ENCODE assay signal across 8 cellular contexts in genomic region chr17:82414548-82415281, GRCh38. TPM values are rescaled to one million over a fixed set of nuclear protein-coding genes. Genes with fewer than 3 reads are reported as not detected.
DNase-seq lines count a peak whose midpoint lies in the region; ATAC-seq, FAIRE-seq and TF ChIP-seq lines count a peak whose summit lies in the region.

No MANE protein-coding gene starts in this region.

- H3K36me3 ChIP-seq in A673 (ENCODE audit: insufficient read depth, low read length, poor library complexity, severe bottlenecking) = peaks cover 2% of the 10 kb centered on the region
- no peaks in the 10 kb centered on the region for H3K36me3 ChIP-seq in fibroblast of lung (ENCODE audit: control insufficient read depth, insufficient read depth, low read length)
- H3K36me3 ChIP-seq in neural cell (ENCODE audit: insufficient read depth, low read length) = no peaks in the 10 kb centered on the region

- no peak for FAIRE-seq in H54 (lab: Jason Lieb, UNC)

- no TSS peak for BruUV-seq in A673 (replicated peaks; lab: Mats Ljungman, UMichigan)

- no peaks in the 10 kb centered on the region for H3K27me3 Mint-ChIP-seq in activated T-cell treated with anti-CD3 and anti-CD28 coated beads, Interleukin-2, amount 50 U/mL, for 72 hours (ENCODE audit: low read depth)
- no peaks in the 10 kb centered on the region for H3K27me3 Mint-ChIP-seq in stimulated activated naive CD8-positive, alpha-beta T cell treated with anti-CD3 and anti-CD28 coated beads, Interleukin-15, amount 100 ng/mL, for 72 hours

- H4K20me1 ChIP-seq in fibroblast of lung (ENCODE audit: control insufficient read depth, extremely low read depth, insufficient read depth, low read length) (no peaks in the 10 kb centered on the region), neural cell (ENCODE audit: insufficient read depth) (no peaks in the 10 kb centered on the region)

- H3K9ac ChIP-seq in fibroblast of lung (ENCODE audit: insufficient read depth, low read length) = no peak overlapping the region
- no peak overlapping the region for H3K9ac ChIP-seq in neural cell (ENCODE audit: low read length)

- peaks cover 6% of the 10 kb centered on the region for H3K4me1 ChIP-seq in A673 (ENCODE audit: insufficient read depth, low read length, poor library complexity, severe bottlenecking)
- peaks cover 2% of the 10 kb centered on the region for H3K4me1 ChIP-seq in fibroblast of lung (ENCODE audit: control insufficient read depth, extremely low read depth, insufficient read depth, low read length)

- H3K79me2 ChIP-seq in fibroblast of lung (ENCODE audit: control insufficient read depth, insufficient read depth, low read length) = no peaks in the 10 kb centered on the region
- H3K79me2 ChIP-seq in neural cell (replicated peaks; ENCODE audit: insufficient read depth, low read length) = no peaks in the 10 kb centered on the region

- no peak for TF ChIP-seq EP300 in neural cell (conservative IDR thresholded peaks at IDR 0.05; ENCODE audit: poor library complexity, severe bottlenecking)

- H3K27ac ChIP-seq in A673 (ENCODE audit: low read depth, low read length, poor library complexity, severe bottlenecking) (no peak overlapping the region), fibroblast of lung (ENCODE audit: insufficient read depth, low read length) (no peak overlapping the region), neural cell (ENCODE audit: low read length) (no peak overlapping the region)

- DNase-seq in A673 (ENCODE audit: low spot score) (peak; percentile 86), H54 (ENCODE audit: insufficient read length, low spot score) (peak; percentile 67), OCI-M1 (lab: John Stamatoyannopoulos, UW) (peak; percentile 82), fibroblast of lung (ENCODE audit: low read depth in 2 of 2) (peak; percentile 55 to 73), NCI-H2029 treated with DMSO at 0.1 percent for 48 hours (lab: John Stamatoyannopoulos, UW) (no peak)
- peak; percentile 78 to 80 for DNase-seq in activated T-cell treated with anti-CD3 and anti-CD28 coated beads, Interleukin-2, amount 50 U/mL, for 72 hours
- DNase-seq in stimulated activated naive CD8-positive, alpha-beta T cell treated with anti-CD3 and anti-CD28 coated beads, Interleukin-15, amount 100 ng/mL, for 72 hours = peak; percentile 72 to 76

- H3K9me3 ChIP-seq in A673 (ENCODE audit: low read depth, low read length, poor library complexity, severe bottlenecking) (no peaks in the 10 kb centered on the region), fibroblast of lung (ENCODE audit: control insufficient read depth, insufficient read depth, low read depth, low read length) (no peaks in the 10 kb centered on the region), neural cell (ENCODE audit: low read length) (no peaks in the 10 kb centered on the region)

- peak; percentile 96 for TF ChIP-seq CTCF in A673 (conservative IDR thresholded peaks at IDR 0.05; ENCODE audit: low read depth, low read length)
- peak; percentile 65 to 81 for TF ChIP-seq CTCF in fibroblast of lung (conservative IDR thresholded peaks at IDR 0.05 in 1 of 2, IDR thresholded peaks at IDR 0.05 in 1 of 2; ENCODE audit: low read depth in 1 of 2, low read length in 2 of 2)
- TF ChIP-seq CTCF in neural cell (IDR thresholded peaks at IDR 0.05; ENCODE audit: poor library complexity, severe bottlenecking) = peak; percentile 81

- TF ChIP-seq POLR2A in H54 (IDR thresholded peaks at IDR 0.05; ENCODE audit: low read depth, low read length) = no peak

- H3K4me3 ChIP-seq in A673 (ENCODE audit: low read depth, low read length, poor library complexity, severe bottlenecking) (no peak overlapping the region), fibroblast of lung (replicated peaks in 1 of 4; ENCODE audit: control extremely low read depth in 1 of 4, insufficient read depth in 1 of 4, low read depth in 3 of 4, low read length in 4 of 4) (no peak overlapping the region), neural cell (ENCODE audit: low read length) (peak overlapping the region; percentile 25)

- peak; percentile 88 for TF ChIP-seq RAD21 in neural cell (conservative IDR thresholded peaks at IDR 0.05)

- ATAC-seq in activated T-cell treated with anti-CD3 and anti-CD28 coated beads, Interleukin-2, amount 50 U/mL, for 72 hours (replicated peaks in 1 of 2) = peak; percentile 35 to 36
- ATAC-seq in stimulated activated naive CD8-positive, alpha-beta T cell treated with anti-CD3 and anti-CD28 coated beads, Interleukin-15, amount 100 ng/mL, for 72 hours = peak; percentile 46

- H3K36me3 Mint-ChIP-seq in activated T-cell treated with anti-CD3 and anti-CD28 coated beads, Interleukin-2, amount 50 U/mL, for 72 hours (ENCODE audit: insufficient read depth in 2 of 2) = peaks cover 0 to 2% of the 10 kb centered on the region in 2 donors

- H3F3A ChIP-seq in neural cell (ENCODE audit: insufficient read depth, low read length, poor library complexity, severe bottlenecking) = no peaks in the 10 kb centered on the region

- peak overlapping the region; percentile 13 to 22 for H3K4me3 Mint-ChIP-seq in activated T-cell treated with anti-CD3 and anti-CD28 coated beads, Interleukin-2, amount 50 U/mL, for 72 hours
- no peak overlapping the region for H3K4me3 Mint-ChIP-seq in stimulated activated naive CD8-positive, alpha-beta T cell treated with anti-CD3 and anti-CD28 coated beads, Interleukin-15, amount 100 ng/mL, for 72 hours

- peaks cover 24% of the 10 kb centered on the region for H3K4me1 Mint-ChIP-seq in activated T-cell treated with anti-CD3 and anti-CD28 coated beads, Interleukin-2, amount 50 U/mL, for 72 hours (ENCODE audit: low read depth)
- peaks cover 28% of the 10 kb centered on the region for H3K4me1 Mint-ChIP-seq in stimulated activated naive CD8-positive, alpha-beta T cell treated with anti-CD3 and anti-CD28 coated beads, Interleukin-15, amount 100 ng/mL, for 72 hours

- no peak overlapping the region for H3K27ac Mint-ChIP-seq in activated T-cell treated with anti-CD3 and anti-CD28 coated beads, Interleukin-2, amount 50 U/mL, for 72 hours
- peak overlapping the region in 1 of 2 donors; percentile 40 for H3K27ac Mint-ChIP-seq in stimulated activated naive CD8-positive, alpha-beta T cell treated with anti-CD3 and anti-CD28 coated beads, Interleukin-15, amount 100 ng/mL, for 72 hours

- no peaks in the 10 kb centered on the region for H3K9me2 ChIP-seq in neural cell (ENCODE audit: insufficient read depth, low read length)

- POLR2A ChIA-PET in A673 (lab: Charles Lee; ENCODE audit: low non-redundant PET) = no interaction called here

- CTCF ChIA-PET in A673 (lab: Charles Lee) = interaction anchor here (1.1 kb wide), 1 partner anchor 172 kb away, joined by 3 read pairs; no protein-coding TSS in a partner anchor

- intact Hi-C loops in A673 (cut with micrococcal nuclease; ENCODE audit: unreplicated experiment) = loop anchor here (1.0 to 10.0 kb wide), 4 partner anchors 47 to 170 kb away; no protein-coding TSS in a partner anchor

- H3K27me3 ChIP-seq in A673 (replicated peaks; ENCODE audit: insufficient read depth, low read depth, low read length, poor library complexity) = no peaks in the 10 kb centered on the region
- H3K27me3 ChIP-seq in fibroblast of lung (ENCODE audit: control insufficient read depth, insufficient read depth, low read length) = no peaks in the 10 kb centered on the region
- no peaks in the 10 kb centered on the region for H3K27me3 ChIP-seq in neural cell (ENCODE audit: insufficient read depth, low read depth, low read length)

- H2AFZ ChIP-seq in fibroblast of lung (ENCODE audit: low read length) (no peak overlapping the region), neural cell (ENCODE audit: low read depth, low read length) (no peak overlapping the region)

- H3K4me2 ChIP-seq in fibroblast of lung (ENCODE audit: extremely low read depth, insufficient read depth, low read length) = no peak overlapping the region
- no peak overlapping the region for H3K4me2 ChIP-seq in neural cell (ENCODE audit: low read length)

- H3K9me3 Mint-ChIP-seq in activated T-cell treated with anti-CD3 and anti-CD28 coated beads, Interleukin-2, amount 50 U/mL, for 72 hours = no peaks in the 10 kb centered on the region
- no peaks in the 10 kb centered on the region for H3K9me3 Mint-ChIP-seq in stimulated activated naive CD8-positive, alpha-beta T cell treated with anti-CD3 and anti-CD28 coated beads, Interleukin-15, amount 100 ng/mL, for 72 hours

RNA-seq across cellular contexts. Expression of gene HEXD, which starts 3.4 kb away (rescaled TPM):
- 20.1 and 24.0 TPM in 2 replicates for total RNA-seq in A673 (2021)
- total RNA-seq in activated T-cell treated with anti-CD3 and anti-CD28 coated beads, Interleukin-2, amount 50 U/mL, for 72 hours = 10 to 100 TPM; 26.4 to 26.7 TPM
- total RNA-seq in fibroblast of lung = 16.7 and 18.2 TPM in 2 replicates
- 5.0 and 6.4 TPM in 2 replicates for polyA plus RNA-seq in fibroblast of lung
- 6.1 and 6.4 TPM in 2 replicates for polyA plus RNA-seq in fibroblast of lung (2012)
- polyA minus RNA-seq in fibroblast of lung (ENCODE audit: low replicate concordance) = 5.4 and 19.8 TPM in 2 replicates
- 72.8 and 93.2 TPM in 2 replicates for polyA plus RNA-seq in neural cell
- 27.8 and 29.8 TPM in 2 replicates for polyA minus RNA-seq in neural cell

RNA-seq across cellular contexts. Expression of gene OGFOD3, which starts 3.7 kb away (rescaled TPM):
- total RNA-seq in A673 (2021) (25.0 and 30.9 TPM in 2 replicates), fibroblast of lung (18.2 and 27.1 TPM in 2 replicates)
- total RNA-seq in activated T-cell treated with anti-CD3 and anti-CD28 coated beads, Interleukin-2, amount 50 U/mL, for 72 hours = 10 to 100 TPM; 17.2 to 17.7 TPM
- polyA plus RNA-seq in fibroblast of lung (25.6 and 30.7 TPM in 2 replicates), neural cell (14.3 and 22.6 TPM in 2 replicates)
- 31.5 and 34.3 TPM in 2 replicates for polyA plus RNA-seq in fibroblast of lung (2012)
- polyA minus RNA-seq in fibroblast of lung (ENCODE audit: low replicate concordance) (25.9 and 64.8 TPM in 2 replicates), neural cell (24.7 and 28.5 TPM in 2 replicates)

RNA-seq across cellular contexts. Expression of gene CYBC1, which starts 35.8 kb away (rescaled TPM):
- 72.8 and 91.1 TPM in 2 replicates for total RNA-seq in A673 (2021)
- 100 to 1,000 TPM; 256 to 300 TPM for total RNA-seq in activated T-cell treated with anti-CD3 and anti-CD28 coated beads, Interleukin-2, amount 50 U/mL, for 72 hours
- total RNA-seq in fibroblast of lung = 64.1 and 77.6 TPM in 2 replicates
- polyA plus RNA-seq in fibroblast of lung = 62.7 and 69.9 TPM in 2 replicates
- 45.3 and 46.7 TPM in 2 replicates for polyA plus RNA-seq in fibroblast of lung (2012)
- polyA minus RNA-seq in fibroblast of lung (ENCODE audit: low replicate concordance) = 58.4 and 168 TPM in 2 replicates
- polyA plus RNA-seq in neural cell = 66.6 and 101 TPM in 2 replicates
- polyA minus RNA-seq in neural cell = 36.2 and 49.9 TPM in 2 replicates

RNA-seq across cellular contexts. Expression of gene UTS2R, which starts 43.1 kb away (rescaled TPM):
- total RNA-seq in A673 (2021) (0.52 and 0.58 TPM in 2 replicates), fibroblast of lung (not detected in 2 replicates)
- under 1 TPM in 1 of 2 donors, not detected in 1; 0.46 TPM for total RNA-seq in activated T-cell treated with anti-CD3 and anti-CD28 coated beads, Interleukin-2, amount 50 U/mL, for 72 hours
- polyA plus RNA-seq in fibroblast of lung (not detected in 2 replicates), neural cell (not detected in 2 replicates)
- not detected in 2 replicates for polyA plus RNA-seq in fibroblast of lung (2012)
- polyA minus RNA-seq in fibroblast of lung (ENCODE audit: low replicate concordance) (not detected in 2 replicates), neural cell (not detected in 2 replicates)

RNA-seq across cellular contexts. Expression of gene NARF, which starts 43.8 kb away (rescaled TPM):
- 74.1 and 75.7 TPM in 2 replicates for total RNA-seq in A673 (2021)
- total RNA-seq in activated T-cell treated with anti-CD3 and anti-CD28 coated beads, Interleukin-2, amount 50 U/mL, for 72 hours = 100 to 1,000 TPM in 1 of 2 donors, 10 to 100 TPM in 1; 90.4 to 120 TPM
- total RNA-seq in fibroblast of lung = 22.0 and 30.0 TPM in 2 replicates
- polyA plus RNA-seq in fibroblast of lung = 34.5 and 38.7 TPM in 2 replicates
- polyA plus RNA-seq in fibroblast of lung (2012) = 30.0 and 31.8 TPM in 2 replicates
- polyA minus RNA-seq in fibroblast of lung (ENCODE audit: low replicate concordance) = 17.1 and 25.4 TPM in 2 replicates
- 218 and 243 TPM in 2 replicates for polyA plus RNA-seq in neural cell
- polyA minus RNA-seq in neural cell = 134 and 151 TPM in 2 replicates

Comparison
In these comparisons a context has a peak if more than half of its experiments do, and no peak if none do; other contexts are left out.
1. H3K4me3 Mint-ChIP-seq: peak in activated T-cell treated with anti-CD3 and anti-CD28 coated beads, Interleukin-2, amount 50 U/mL, for 72 hours (2 of 2); none in stimulated activated naive CD8-positive, alpha-beta T cell treated with anti-CD3 and anti-CD28 coated beads, Interleukin-15, amount 100 ng/mL, for 72 hours (0 of 2).
2. Peak in every context shown above with its lines, with median percentiles within 50 percentile points of each other: CTCF ChIP-seq.